Comparison of ENCODE assay signal across 8 cellular contexts in genomic region chr17:48056246-48056745, GRCh38. TPM values are rescaled to one million over a fixed set of nuclear protein-coding genes. Genes with fewer than 3 reads are reported as not detected.
DNase-seq lines count a peak whose midpoint lies in the region; ATAC-seq and TF ChIP-seq lines count a peak whose summit lies in the region.

No MANE protein-coding gene starts in this region.

- H3K27me3 Mint-ChIP-seq in activated naive CD4-positive, alpha-beta T cell treated with anti-CD3 and anti-CD28 coated beads, Interleukin-2, amount 10 ng/mL, durations not matched to agents 7 days and 5 days = no peaks in the 10 kb centered on the region
- H3K27me3 Mint-ChIP-seq in activated B cell treated with CpG ODN at 0.5 μM for 24 hours = no peaks in the 10 kb centered on the region
- no peaks in the 10 kb centered on the region for H3K27me3 Mint-ChIP-seq in CD4-positive, alpha-beta T cell

- peaks cover 58% of the 10 kb centered on the region for H3K36me3 ChIP-seq in iPS-15b (ENCODE audit: control insufficient read depth, insufficient read depth, low read length)
- H3K36me3 ChIP-seq in stomach smooth muscle (ENCODE audit: control insufficient read depth in 2 of 2, insufficient read depth in 2 of 2, low read length in 2 of 2) = peaks cover 42 to 54% of the 10 kb centered on the region in 2 donors

- in situ Hi-C loops in ACHN (cut with HindIII; ENCODE audit: low pct_ligation_motif_present, low pct_unique_long_range_greater_than_20kb, low sequenced_read_pairs) = no loop called here

- CTCF ChIA-PET in activated naive CD4-positive, alpha-beta T cell treated with anti-CD3 and anti-CD28 coated beads, Interleukin-2, amount 10 ng/mL, durations not matched to agents 7 days and 5 days (lab: Charles Lee) = interaction anchor here (0.9 kb wide), 1 partner anchor 19 kb away, joined by 8 read pairs; no protein-coding TSS in a partner anchor
- CTCF ChIA-PET in activated B cell treated with CpG ODN at 0.5 μM for 24 hours (lab: Charles Lee) = interaction anchor here (0.9 to 4.8 kb wide), 6 partner anchors 9 to 30 kb away, joined by 3 to 34 read pairs (median 6); partner anchors contain the start of gene COPZ2
- CTCF ChIA-PET in CD4-positive, alpha-beta T cell (lab: Charles Lee) = interaction anchor here (1.0 kb wide), 1 partner anchor 12 kb away, joined by 3 read pairs; no protein-coding TSS in a partner anchor

- no peaks in the 10 kb centered on the region for H3K9me3 Mint-ChIP-seq in activated naive CD4-positive, alpha-beta T cell treated with anti-CD3 and anti-CD28 coated beads, Interleukin-2, amount 10 ng/mL, durations not matched to agents 7 days and 5 days
- no peaks in the 10 kb centered on the region for H3K9me3 Mint-ChIP-seq in activated B cell treated with CpG ODN at 0.5 μM for 24 hours
- no peaks in the 10 kb centered on the region for H3K9me3 Mint-ChIP-seq in CD4-positive, alpha-beta T cell

- H3K4me1 ChIP-seq in iPS-15b (ENCODE audit: control insufficient read depth, insufficient read depth, low read length) = peaks cover 32% of the 10 kb centered on the region
- H3K4me1 ChIP-seq in stomach smooth muscle (ENCODE audit: control insufficient read depth, insufficient read depth, low read length) = peaks cover 49% of the 10 kb centered on the region

- no peaks in the 10 kb centered on the region for H3K27me3 ChIP-seq in iPS-15b (ENCODE audit: control insufficient read depth, insufficient read depth, low read length)
- no peaks in the 10 kb centered on the region for H3K27me3 ChIP-seq in stomach smooth muscle (ENCODE audit: control insufficient read depth in 1 of 2, insufficient read depth in 2 of 2, low read length in 2 of 2)
- no peaks in the 10 kb centered on the region for H3K27me3 ChIP-seq in CD4-positive, alpha-beta T cell (ENCODE audit: control insufficient read depth, insufficient read depth, low read length)

- H3K9ac ChIP-seq in iPS-15b (ENCODE audit: low read depth, low read length) = peak overlapping the region; percentile 74
- H3K9ac ChIP-seq in stomach smooth muscle (ENCODE audit: low read length in 2 of 2) = no peak overlapping the region

- peaks cover 66% of the 10 kb centered on the region for H3K36me3 Mint-ChIP-seq in activated naive CD4-positive, alpha-beta T cell treated with anti-CD3 and anti-CD28 coated beads, Interleukin-2, amount 10 ng/mL, durations not matched to agents 7 days and 5 days
- peaks cover 89% of the 10 kb centered on the region for H3K36me3 Mint-ChIP-seq in activated B cell treated with CpG ODN at 0.5 μM for 24 hours (ENCODE audit: low read depth)
- H3K36me3 Mint-ChIP-seq in CD4-positive, alpha-beta T cell (ENCODE audit: low read depth) = peaks cover 87% of the 10 kb centered on the region

- DNase-seq in activated naive CD4-positive, alpha-beta T cell treated with anti-CD3 and anti-CD28 coated beads, Interleukin-2, amount 10 ng/mL, durations not matched to agents 7 days and 5 days = no peak
- no peak for DNase-seq in activated naive CD4-positive, alpha-beta T cell (lab: John Stamatoyannopoulos, UW)
- DNase-seq in activated B cell treated with CpG ODN at 0.5 μM for 24 hours (no peak), erythroblast (lab: John Stamatoyannopoulos, UW) (no peak), ACHN (no peak)
- DNase-seq in CD4-positive, alpha-beta T cell = no peak

- peak overlapping the region; percentile 75 for H3K27ac Mint-ChIP-seq in activated naive CD4-positive, alpha-beta T cell treated with anti-CD3 and anti-CD28 coated beads, Interleukin-2, amount 10 ng/mL, durations not matched to agents 7 days and 5 days
- peak overlapping the region; percentile 99 for H3K27ac Mint-ChIP-seq in activated B cell treated with CpG ODN at 0.5 μM for 24 hours
- no peak overlapping the region for H3K27ac Mint-ChIP-seq in CD4-positive, alpha-beta T cell

- no peak for TF ChIP-seq POLR2A in erythroblast (IDR thresholded peaks at IDR 0.05; ENCODE audit: low read length)

- no peaks in the 10 kb centered on the region for H3K9me3 ChIP-seq in iPS-15b (ENCODE audit: control insufficient read depth, insufficient read depth, low read length)
- no peaks in the 10 kb centered on the region for H3K9me3 ChIP-seq in stomach smooth muscle (ENCODE audit: control insufficient read depth in 2 of 2, low read length in 2 of 2)
- no peaks in the 10 kb centered on the region for H3K9me3 ChIP-seq in CD4-positive, alpha-beta T cell (ENCODE audit: control insufficient read depth, low read length)

- peak overlapping the region; percentile 24 for H3K27ac ChIP-seq in stomach smooth muscle (ENCODE audit: low read length)
- H3K27ac ChIP-seq in CD4-positive, alpha-beta T cell (ENCODE audit: low read depth, low read length) = no peak overlapping the region

- H3K4me3 Mint-ChIP-seq in activated naive CD4-positive, alpha-beta T cell treated with anti-CD3 and anti-CD28 coated beads, Interleukin-2, amount 10 ng/mL, durations not matched to agents 7 days and 5 days = no peak overlapping the region
- peak overlapping the region; percentile 73 for H3K4me3 Mint-ChIP-seq in activated B cell treated with CpG ODN at 0.5 μM for 24 hours
- no peak overlapping the region for H3K4me3 Mint-ChIP-seq in CD4-positive, alpha-beta T cell

- intact Hi-C loops in activated B cell treated with CpG ODN at 0.5 μM for 24 hours (cut with micrococcal nuclease) = no loop called here
- intact Hi-C loops in CD4-positive, alpha-beta T cell (cut with DNase I, micrococcal nuclease) = no loop called here

- H3K4me3 ChIP-seq in iPS-15b (ENCODE audit: low read depth, low read length) (peak overlapping the region; percentile 86), stomach smooth muscle (ENCODE audit: low read length in 2 of 2) (no peak overlapping the region)

- POLR2A ChIA-PET in activated B cell treated with CpG ODN at 0.5 μM for 24 hours (lab: Charles Lee) = interaction anchor here (0.6 to 7.2 kb wide), 13 partner anchors 8 to 852 kb away, joined by 3 to 83 read pairs (median 4); partner anchors contain the start of genes NFE2L1, SP2 and UBE2Z
- POLR2A ChIA-PET in CD4-positive, alpha-beta T cell (lab: Charles Lee) = interaction anchor here (1.5 kb wide), 1 partner anchor 9 kb away, joined by 4 read pairs; no protein-coding TSS in a partner anchor

- ATAC-seq in activated B cell treated with CpG ODN at 0.5 μM for 24 hours (ENCODE audit: low read depth) = peak; percentile 3
- ATAC-seq in CD4-positive, alpha-beta T cell (ENCODE audit: poor library complexity) = no peak

- TF ChIP-seq CTCF in activated B cell treated with CpG ODN at 0.5 μM for 24 hours (IDR thresholded peaks at IDR 0.05) = no peak
- TF ChIP-seq CTCF in CD4-positive, alpha-beta T cell (IDR thresholded peaks at IDR 0.05) = no peak

- peaks cover 41% of the 10 kb centered on the region for H3K4me1 Mint-ChIP-seq in activated naive CD4-positive, alpha-beta T cell treated with anti-CD3 and anti-CD28 coated beads, Interleukin-2, amount 10 ng/mL, durations not matched to agents 7 days and 5 days
- H3K4me1 Mint-ChIP-seq in activated B cell treated with CpG ODN at 0.5 μM for 24 hours = peaks cover 58% of the 10 kb centered on the region
- peaks cover 28% of the 10 kb centered on the region for H3K4me1 Mint-ChIP-seq in CD4-positive, alpha-beta T cell (ENCODE audit: low read depth)

RNA-seq across cellular contexts. Expression of gene NFE2L1, which starts 8.1 kb away (rescaled TPM):
- 127 and 141 TPM in 2 replicates for total RNA-seq in activated B cell treated with CpG ODN at 0.5 μM for 24 hours
- 10 to 100 TPM; 28.1 to 30.6 TPM for total RNA-seq in CD4-positive, alpha-beta T cell

RNA-seq across cellular contexts. Expression of gene COPZ2, which starts 18.7 kb away (rescaled TPM):
- 3.3 and 4.1 TPM in 2 replicates for total RNA-seq in activated B cell treated with CpG ODN at 0.5 μM for 24 hours
- total RNA-seq in CD4-positive, alpha-beta T cell = under 1 TPM; 0.47 to 0.88 TPM

RNA-seq across cellular contexts. Expression of gene CBX1, which starts 45.0 kb away (rescaled TPM):
- 46.0 and 49.5 TPM in 2 replicates for total RNA-seq in activated B cell treated with CpG ODN at 0.5 μM for 24 hours
- 1 to 10 TPM; 5.5 to 6.6 TPM for total RNA-seq in CD4-positive, alpha-beta T cell

RNA-seq across cellular contexts. Expression of gene SNX11, which starts 51.3 kb away (rescaled TPM):
- 129 and 145 TPM in 2 replicates for total RNA-seq in activated B cell treated with CpG ODN at 0.5 μM for 24 hours
- 1 to 10 TPM; 6.8 to 8.7 TPM for total RNA-seq in CD4-positive, alpha-beta T cell
